Comparison of ENCODE assay signal across 15 cellular contexts in the genomic region with DNA sequence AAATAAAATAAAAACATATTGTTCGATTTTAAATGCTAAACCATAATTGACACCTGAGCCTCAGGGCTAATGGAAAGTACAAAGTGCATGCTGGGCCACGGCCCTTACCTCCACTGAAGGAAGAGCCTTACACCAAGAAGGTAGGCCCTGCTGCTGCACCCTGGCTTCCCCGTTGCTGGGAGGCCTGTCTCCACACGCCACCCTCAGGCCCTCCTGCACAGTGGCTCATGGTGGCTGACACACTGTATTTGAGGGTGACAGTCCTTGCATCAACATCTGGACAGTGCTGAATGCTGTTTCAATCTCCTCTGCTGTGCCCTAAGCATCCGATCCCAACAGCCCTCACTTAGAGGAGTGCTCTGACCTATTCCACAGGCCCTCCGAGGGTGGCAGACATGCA. TPM values are rescaled to one million over a fixed set of nuclear protein-coding genes. Genes with fewer than 3 reads are reported as not detected.
"Had no signal": no experiment of that assay in that cellular context is flagged by ENCODE, and none has a peak within 500 bp of the region (broad histone marks: within the 10 kb centered on the region; RNA-seq: fewer than 3 reads in every experiment).

No MANE protein-coding gene starts in this region.

- ATAC-seq: activated CD4-positive, CD25-positive, alpha-beta regulatory T cell treated with anti-CD3 and anti-CD28 coated beads, Interleukin-2, amount 50 U/mL, for 24 hours; heart right ventricle; lower lobe of right lung had no signal

- DNase-seq: activated CD4-positive, alpha-beta T cell treated with anti-CD3 and anti-CD28 coated beads, Interleukin-2, amount 50 U/mL, for 48 hours; activated gamma-delta T cell; activated T-cell treated with anti-CD3 and anti-CD28 coated beads, Interleukin-2, amount 50 U/mL, for 48 hours; colonic mucosa; effector CD4-positive, alpha-beta T cell; heart right ventricle; kidney; lower lobe of right lung; midbrain had no signal

- H3K27me3 ChIP-seq: colonic mucosa, right atrium auricular region had no signal

- H3K4me2 ChIP-seq: smooth muscle cell had no signal

- H3K27ac ChIP-seq: colonic mucosa, heart right ventricle, lower lobe of right lung, right atrium auricular region had no signal

- H3K9me3 ChIP-seq: colonic mucosa, heart right ventricle, lower lobe of right lung, right atrium auricular region had no signal

RNA-seq across cellular contexts. Expression of a gene that starts 39.3 kb away (rescaled TPM):
- total RNA-seq: cardiac septum, fibroblast of lung, posterior vena cava, right atrium auricular region had no signal
